8 cellular contexts compared by ENCODE assay signal in the genomic region with DNA sequence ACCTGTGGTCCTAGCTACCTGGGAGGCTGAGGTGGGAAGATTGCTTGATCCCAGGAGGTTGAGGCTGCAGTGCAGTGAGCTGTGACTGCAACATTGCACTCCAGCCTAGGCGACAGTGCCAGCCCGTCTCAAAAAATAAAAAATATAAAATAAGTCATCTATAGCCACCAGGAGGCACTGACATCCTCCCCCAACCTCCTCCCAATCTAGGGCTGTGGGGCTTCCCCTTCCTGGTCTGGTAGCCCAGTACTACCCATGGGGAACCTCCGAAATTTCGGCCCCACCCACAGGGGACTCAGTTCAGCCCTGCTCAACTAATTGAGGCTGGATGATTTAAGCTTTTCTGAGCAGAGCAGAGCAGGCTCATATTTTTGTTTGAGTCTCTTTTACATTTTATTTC. TPM values are rescaled to one million over a fixed set of nuclear protein-coding genes. Genes with fewer than 3 reads are reported as not detected.
DNase-seq lines count a peak whose midpoint lies in the region; ATAC-seq and TF ChIP-seq lines count a peak whose summit lies in the region.

No MANE protein-coding gene starts in this region.

- TF ChIP-seq POLR2A in upper lobe of left lung (IDR thresholded peaks at IDR 0.05): no peak

- TF ChIP-seq CTCF in foreskin keratinocyte (conservative IDR thresholded peaks at IDR 0.05) (peak; percentile 58), upper lobe of left lung (IDR thresholded peaks at IDR 0.05) (peak in 2 of 6 experiments; percentile 26 to 30)

- H3K4me3 ChIP-seq in HUES6 (ENCODE audit: low read depth, low read length): no peak overlapping the region
- no peak overlapping the region for H3K4me3 ChIP-seq in upper lobe of left lung

- H3K27ac ChIP-seq in HUES6 (ENCODE audit: low read depth, low read length): no peak overlapping the region
- H3K27ac ChIP-seq in foreskin keratinocyte: no peak overlapping the region
- peak overlapping the region in 1 of 4 donors; percentile 32 for H3K27ac ChIP-seq in upper lobe of left lung

- peak overlapping the region; percentile 17 for H3K9ac ChIP-seq in HUES6 (ENCODE audit: low read length)

- no peak for TF ChIP-seq EP300 in upper lobe of left lung (IDR thresholded peaks at IDR 0.05)

- ATAC-seq in GM18868 (IDR thresholded peaks at IDR 0.05; ENCODE audit: unreplicated experiment): peak; percentile 78
- peak; percentile 31 for ATAC-seq in foreskin keratinocyte
- peak; percentile 20 to 71 for ATAC-seq in upper lobe of left lung (ENCODE audit: low FRiP score in 2 of 2)

- 36 to 38% methylated on average over 4 of the region's 4 CpGs for WGBS in upper lobe of left lung, 2 donors

- H3K9me3 ChIP-seq in HUES6 (ENCODE audit: control insufficient read depth, insufficient read depth, low read depth, low read length) (no peaks in the 10 kb centered on the region), upper lobe of left lung (no peaks in the 10 kb centered on the region)

- DNase-seq in A172 (ENCODE audit: low spot score) (peak; percentile 23), foreskin keratinocyte (no peak), upper lobe of left lung (peak in 1 of 2 donors; percentile 66), T1000 (lab: John Stamatoyannopoulos, UW) (no peak), NCI-H1930 (lab: John Stamatoyannopoulos, UW) (no peak)
- DNase-seq in activated CD4-positive, alpha-beta T cell treated with anti-CD3 and anti-CD28 coated beads for 48 hours: peak; percentile 73

- H3K27me3 ChIP-seq in HUES6 (ENCODE audit: control insufficient read depth, insufficient read depth, low read length) (no peaks in the 10 kb centered on the region), foreskin keratinocyte (peaks cover 15% of the 10 kb centered on the region), upper lobe of left lung (no peaks in the 10 kb centered on the region)

- H3K4me1 ChIP-seq in HUES6 (ENCODE audit: control insufficient read depth, insufficient read depth, low read length): peaks cover 33% of the 10 kb centered on the region
- H3K4me1 ChIP-seq in foreskin keratinocyte: no peaks in the 10 kb centered on the region
- peaks cover 19 to 26% (median 19%) of the 10 kb centered on the region in 4 donors for H3K4me1 ChIP-seq in upper lobe of left lung

- H3K36me3 ChIP-seq in HUES6 (ENCODE audit: control insufficient read depth, insufficient read depth, low read length) (peaks cover 27% of the 10 kb centered on the region), upper lobe of left lung (no peaks in the 10 kb centered on the region)

RNA-seq across cellular contexts. Expression of gene ZSCAN10, which starts 3.2 kb away (rescaled TPM):
- not detected in 2 replicates for total RNA-seq in A172 (2014; rRNA removed; shearing (Covaris generic))
- not detected in 2 replicates for total RNA-seq in foreskin keratinocyte
- polyA plus RNA-seq in foreskin keratinocyte: not detected in 2 replicates
- total RNA-seq in upper lobe of left lung: 1 to 10 TPM in 1 of 6 donors, under 1 TPM in 3, not detected in 2; 0.17 to 1.0 (median 0.28) TPM

RNA-seq across cellular contexts. Expression of gene ZNF205, which starts 16.5 kb away (rescaled TPM):
- total RNA-seq in A172 (2014; rRNA removed; shearing (Covaris generic)): 21.0 and 22.4 TPM in 2 replicates
- total RNA-seq in foreskin keratinocyte (16.7 and 17.2 TPM in 2 replicates), upper lobe of left lung (10 to 100 TPM; 13.8 to 25.2 (median 16.8) TPM)
- polyA plus RNA-seq in foreskin keratinocyte: 17.0 and 19.1 TPM in 2 replicates

RNA-seq across cellular contexts. Expression of gene IL32, which starts 30.4 kb away (rescaled TPM):
- total RNA-seq in A172 (2014; rRNA removed; shearing (Covaris generic)): 113 and 115 TPM in 2 replicates
- total RNA-seq in foreskin keratinocyte: 13.2 and 28.3 TPM in 2 replicates
- polyA plus RNA-seq in foreskin keratinocyte: 28.4 and 54.3 TPM in 2 replicates
- total RNA-seq in upper lobe of left lung: 100 to 1,000 TPM in 3 of 6 donors, 10 to 100 TPM in 3; 31.4 to 220 (median 116) TPM

RNA-seq across cellular contexts. Expression of gene ZNF213, which starts 39.0 kb away (rescaled TPM):
- 2.1 and 4.6 TPM in 2 replicates for total RNA-seq in A172 (2014; rRNA removed; shearing (Covaris generic))
- total RNA-seq in foreskin keratinocyte: 4.4 and 5.4 TPM in 2 replicates
- 5.7 and 6.5 TPM in 2 replicates for polyA plus RNA-seq in foreskin keratinocyte
- total RNA-seq in upper lobe of left lung: 10 to 100 TPM in 4 of 6 donors, 1 to 10 TPM in 2; 4.2 to 20.3 (median 11.6) TPM

RNA-seq across cellular contexts. Expression of gene MMP25, which starts 49.5 kb away (rescaled TPM):
- total RNA-seq in A172 (2014; rRNA removed; shearing (Covaris generic)): 0.53 and 1.6 TPM in 2 replicates
- 0.35 and 1.8 TPM in 2 replicates for total RNA-seq in foreskin keratinocyte
- polyA plus RNA-seq in foreskin keratinocyte: 0.69 and 1.9 TPM in 2 replicates
- total RNA-seq in upper lobe of left lung: 10 to 100 TPM; 10.0 to 41.4 (median 20.5) TPM

Comparison
In these comparisons a context has a peak if more than half of its experiments do, and no peak if none do; other contexts are left out.
1. DNase-seq: peak in A172 (single experiment) and activated CD4-positive, alpha-beta T cell treated with anti-CD3 and anti-CD28 coated beads for 48 hours (single experiment); none in foreskin keratinocyte (0 of 2), T1000 (single experiment) and NCI-H1930 (0 of 2).
2. Peak in every context shown above with its lines, with median percentiles within 50 percentile points of each other: ATAC-seq.